ENCODE assay signal across 8 cellular contexts in genomic region chr9:34637356-34638137, GRCh38. TPM values are rescaled to one million over a fixed set of nuclear protein-coding genes. Genes with fewer than 3 reads are reported as not detected.
DNase-seq lines count a peak whose midpoint lies in the region; TF ChIP-seq lines count a peak whose summit lies in the region.

SIGMAR1 (minus strand) TSS chr9:34637787; CDS start chr9:34637697, 90 bp downstream.

- CTCF ChIA-PET in SK-N-SH (lab: Yijun Ruan, JAX): interaction anchor here (0.6 to 12.3 kb wide), 11 partner anchors 12 to 262 kb away, joined by 3 to 256 read pairs (median 7); partner anchors contain the start of genes GALT, IL11RA and RPP25L

- TF ChIP-seq EP300 in SK-N-SH (IDR thresholded peaks at IDR 0.05; ENCODE audit: borderline replicate concordance in 1 of 2, low read depth in 1 of 2, low read length in 1 of 2): no peak; a peak in 1 of 4 replicates

- no peaks in the 10 kb centered on the region for H3K9me3 ChIP-seq in SK-N-SH

- no peaks in the 10 kb centered on the region for H3K9me3 Mint-ChIP-seq in HFFc6

- H3F3A ChIP-seq in SK-N-SH (replicated peaks; ENCODE audit: insufficient read depth): no peaks in the 10 kb centered on the region

- H3K4me2 ChIP-seq in SK-N-SH: peak within 1 kb of the TSS; percentile 98

- TF ChIP-seq CTCF in HFFc6 (IDR thresholded peaks at IDR 0.05): no peak
- TF ChIP-seq CTCF in SK-N-SH (IDR thresholded peaks at IDR 0.05): no peak

- H4K20me1 ChIP-seq in SK-N-SH (ENCODE audit: insufficient read depth): 0 out of 2 replicates have a peak, but pooled peaks cover 3% of the 10 kb centered on the region

- H3K9ac ChIP-seq in SK-N-SH: peak within 1 kb of the TSS; percentile 67

- TF ChIP-seq RAD21 in SK-N-SH (IDR thresholded peaks at IDR 0.05; ENCODE audit: low read length): no peak

- H3K27ac Mint-ChIP-seq in HFFc6: peak within 1 kb of the TSS; percentile 68

- peak within 1 kb of the TSS; percentile 66 to 69 for H3K4me3 ChIP-seq in SK-N-SH (ENCODE audit: low read depth in 2 of 2, low read length in 1 of 2)

- DNase-seq in GM04504 (ENCODE audit: low read depth) (peak; percentile 86), HFFc6 (peak; percentile 87), NCI-H1048 (lab: John Stamatoyannopoulos, UW) (peak; percentile 77), SK-N-SH (peak; percentile 98), germinal center (ENCODE audit: low spot score) (peak; percentile 95), non-pigmented ciliary epithelial cell (ENCODE audit: low read depth) (peak; percentile 61), substantia nigra (lab: John Stamatoyannopoulos, UW) (peak; percentile 53 to 97 (median 90))
- peak; percentile 94 for DNase-seq in activated naive CD4-positive, alpha-beta T cell treated with anti-CD3 and anti-CD28 coated beads, Interleukin-2, amount 50 U/mL, for 16 hours

- peak within 1 kb of the TSS; percentile 90 for H2AFZ ChIP-seq in SK-N-SH (ENCODE audit: low read depth)

- no peaks in the 10 kb centered on the region for H3K9me2 ChIP-seq in SK-N-SH

- peaks cover 2% of the 10 kb centered on the region; the same call in 1 of the 2 replicates for H3K27me3 Mint-ChIP-seq in HFFc6 (ENCODE audit: insufficient read depth)

- POLR2A ChIA-PET in SK-N-SH (lab: Yijun Ruan, JAX): interaction anchor here (0.6 to 2.3 kb wide), 11 partner anchors 8 to 586 kb away, joined by 3 to 22 read pairs (median 7); partner anchors contain the start of genes ARID3C, DCTN3, GALT and RPP25L

- WGBS in SK-N-SH (ENCODE audit: low lambda C conversion rate): 0% methylated on average over 4 of the region's 74 CpGs

- H3K4me1 ChIP-seq in SK-N-SH (ENCODE audit: control insufficient read depth in 1 of 2, insufficient read depth in 2 of 2, low read depth in 1 of 2, low read length in 1 of 2): peaks cover 4 to 20% of the 10 kb centered on the region in 2 experiments; a peak in 1 of 4 replicates

- peaks cover 35% of the 10 kb centered on the region for H3K4me1 Mint-ChIP-seq in HFFc6 (ENCODE audit: low read depth)

- peaks cover 11% of the 10 kb centered on the region; the same call in 1 of the 2 replicates for H3K36me3 Mint-ChIP-seq in HFFc6 (ENCODE audit: low read depth)

- H3K27ac ChIP-seq in SK-N-SH (ENCODE audit: low read depth in 2 of 2, low read length in 1 of 2) (peak within 1 kb of the TSS; percentile 32 to 72; a peak in 3 of 4 replicates), substantia nigra (ENCODE audit: low read depth, low read length, poor library complexity, severe bottlenecking) (peak within 1 kb of the TSS; percentile 91)

- peaks cover 22% of the 10 kb centered on the region for H3K79me2 ChIP-seq in SK-N-SH (ENCODE audit: insufficient read depth)

- peaks cover 0 to 5% of the 10 kb centered on the region in 2 experiments for H3K36me3 ChIP-seq in SK-N-SH (replicated peaks in 1 of 2; ENCODE audit: control insufficient read depth in 1 of 2, insufficient read depth in 2 of 2, low read length in 1 of 2)

- no peaks in the 10 kb centered on the region for H3K27me3 ChIP-seq in SK-N-SH (ENCODE audit: insufficient read depth)

- H3K4me3 Mint-ChIP-seq in HFFc6: peak within 1 kb of the TSS; percentile 96

TF ChIP-seq in SK-N-SH, 30 proteins besides CTCF, POLR2A, EP300 and RAD21:
- TF ChIP-seq PBX3 (IDR thresholded peaks at IDR 0.05) (peak; percentile 12; the same call in 1 of the 2 replicates), TAF1 (IDR thresholded peaks at IDR 0.05; ENCODE audit: borderline replicate concordance, low read depth, low read length) (peak; percentile 70), CHD2 (IDR thresholded peaks at IDR 0.05; ENCODE audit: low read length, partially characterized antibody) (peak; percentile 16), IRF3 (IDR thresholded peaks at IDR 0.05; ENCODE audit: low read depth, low read length) (no peak), USF1 (IDR thresholded peaks at IDR 0.05; ENCODE audit: borderline replicate concordance, low read depth) (0 out of 2 replicates have a peak, but pooled peaks have one; percentile 56), RFX5 (IDR thresholded peaks at IDR 0.05; ENCODE audit: low read length) (no peak), MXI1 (IDR thresholded peaks at IDR 0.05; ENCODE audit: low read depth, low read length) (peak; percentile 37), NFIC (IDR thresholded peaks at IDR 0.05; ENCODE audit: borderline replicate concordance) (no peak), GABPA (IDR thresholded peaks at IDR 0.05; ENCODE audit: low read depth) (peak; percentile 48; the same call in 1 of the 2 replicates), ELF1 (IDR thresholded peaks at IDR 0.05) (peak; percentile 76), YY1 (IDR thresholded peaks at IDR 0.05; ENCODE audit: low read depth) (0 out of 2 replicates have a peak, but pooled peaks have one; percentile 20), JUND (IDR thresholded peaks at IDR 0.05) (no peak), GATA2 (CRISPR knock-in tag; IDR thresholded peaks at IDR 0.05) (peak; percentile 21; the same call in 1 of the 2 replicates), POLR2AphosphoS5 (IDR thresholded peaks at IDR 0.05; ENCODE audit: low read depth, low read length) (peak; percentile 55), USF2 (IDR thresholded peaks at IDR 0.05; ENCODE audit: borderline replicate concordance, low read depth, low read length) (no peak), MAX (IDR thresholded peaks at IDR 0.05; ENCODE audit: low read depth) (peak; percentile 32; the same call in 1 of the 2 replicates)

RNA-seq across cellular contexts. Expression of gene SIGMAR1, which starts in this region (rescaled TPM):
- 100 to 1,000 TPM; 126 to 148 (median 138) TPM for total RNA-seq in HFFc6 (2021; fragmentation: NEBNext Ultra II Directional; extraction: Animal tissue kit (Norgen Biotek cat#: 25700))
- polyA plus RNA-seq in SK-N-SH (2012; rRNA removed): 73.7 and 79.0 TPM in 2 replicates
- 50.9 and 78.9 TPM in 2 replicates for polyA plus RNA-seq in SK-N-SH (2012; cell fraction: cytosol; rRNA removed)
- polyA plus RNA-seq in SK-N-SH (2012; cell fraction: nucleus; rRNA removed): 37.3 and 41.3 TPM in 2 replicates

Comparison
In these comparisons a context has a peak if more than half of its experiments do, and no peak if none do; other contexts are left out.
1. Peak in every context shown above with its lines: DNase-seq, H3K4me3 ChIP-seq and H3K27ac ChIP-seq.